Comparison of ENCODE assay signal across 28 cellular contexts in genomic region chr3:440826-441225, GRCh38.
"Had no signal": no experiment of that assay in that cellular context is flagged by ENCODE, and none has a peak within 500 bp of the region (broad histone marks: within the 10 kb centered on the region; RNA-seq: fewer than 3 reads in every experiment).

No MANE protein-coding gene starts in this region.

- H3K27ac Mint-ChIP-seq: nephron; neural progenitor cell; progenitor cell of endocrine pancreas; stimulated activated effector memory CD8-positive, alpha-beta T cell treated with anti-CD3 and anti-CD28 coated beads, Interleukin-12 subunit alpha, Interleukin-12 subunit beta, amount 100 ng/mL, for 72 hours; stimulated activated naive B cell treated with anti-CD40 and anti-IgM and Interleukin-4, amounts not matched to agents 10 μg/mL and 1 μg/mL and 100 μg/mL, for 72 hours; stimulated activated naive CD8-positive, alpha-beta T cell treated with anti-CD3 and anti-CD28 coated beads, Interleukin-15, Interleukin-2, amounts not matched to agents 100 ng/mL and 50 ng/mL, for 24 hours had no signal

- DNase-seq: occipital lobe; ovary; posterior cingulate gyrus; psoas muscle; right cardiac atrium; right lobe of liver; sigmoid colon; small intestine; stimulated activated CD4-positive, alpha-beta T cell treated with anti-CD3 and anti-CD28 coated beads, Interleukin-15, amount 100 ng/mL, for 24 hours; stimulated activated CD4-positive, alpha-beta T cell treated with anti-CD3 and anti-CD28 coated beads, Interleukin-2, amount 100 ng/mL, for 24 hours; stimulated activated CD4-positive, alpha-beta T cell treated with anti-CD3 and anti-CD28 coated beads, Interleukin-2, amount 100 ng/mL, for 48 hours; stimulated activated CD4-positive, alpha-beta T cell treated with anti-CD3 and anti-CD28 coated beads, Interleukin-4, amount 100 ng/mL, for 24 hours; stimulated activated naive B cell treated with anti-CD40 and anti-IgM and Interleukin-4, amounts not matched to agents 10 μg/mL and 1 μg/mL and 100 μg/mL, for 72 hours; stimulated activated naive CD4-positive, alpha-beta T cell treated with Interleukin-2 at 50 U/mL for 16 hours; stomach; thyroid gland; trophoblast cell; upper lobe of left lung had no signal

- FAIRE-seq: urothelium cell line had no signal

- H3K9me3 ChIP-seq: ovary, psoas muscle, right lobe of liver, thoracic aorta, thyroid gland, vagina had no signal

- H3K27ac ChIP-seq: neural progenitor cell, ovary, parathyroid adenoma, psoas muscle, right lobe of liver, sigmoid colon, stomach, thoracic aorta, thyroid gland, tibial nerve, upper lobe of left lung, vagina had no signal

- H3K9ac ChIP-seq: neural progenitor cell, parathyroid adenoma had no signal

- H3K4me1 Mint-ChIP-seq: nephron; neural progenitor cell; stimulated activated effector memory CD8-positive, alpha-beta T cell treated with anti-CD3 and anti-CD28 coated beads, Interleukin-12 subunit alpha, Interleukin-12 subunit beta, amount 100 ng/mL, for 72 hours; stimulated activated naive B cell treated with anti-CD40 and anti-IgM and Interleukin-4, amounts not matched to agents 10 μg/mL and 1 μg/mL and 100 μg/mL, for 72 hours had no signal

- H3K4me3 ChIP-seq: neural progenitor cell, ovary, psoas muscle, right lobe of liver, sigmoid colon, stomach, thoracic aorta, thyroid gland, tibial nerve, upper lobe of left lung, vagina had no signal

- H2AFZ ChIP-seq: neural progenitor cell, parathyroid adenoma had no signal

- H3K79me2 ChIP-seq: parathyroid adenoma had no signal

- H3K36me3 Mint-ChIP-seq: stimulated activated effector memory CD8-positive, alpha-beta T cell treated with anti-CD3 and anti-CD28 coated beads, Interleukin-12 subunit alpha, Interleukin-12 subunit beta, amount 100 ng/mL, for 72 hours; stimulated activated naive B cell treated with anti-CD40 and anti-IgM and Interleukin-4, amounts not matched to agents 10 μg/mL and 1 μg/mL and 100 μg/mL, for 72 hours had no signal

- H3K4me1 ChIP-seq: neural progenitor cell, parathyroid adenoma, psoas muscle, right lobe of liver, sigmoid colon, stomach, thyroid gland, tibial nerve, upper lobe of left lung, vagina had no signal

- H3K36me3 ChIP-seq: neural progenitor cell, ovary, right lobe of liver, sigmoid colon, stomach, thoracic aorta, thyroid gland, tibial nerve, upper lobe of left lung, vagina had no signal

- H3K4me2 ChIP-seq: neural progenitor cell had no signal

- H3K27me3 Mint-ChIP-seq: progenitor cell of endocrine pancreas; stimulated activated naive CD8-positive, alpha-beta T cell treated with anti-CD3 and anti-CD28 coated beads, Interleukin-15, Interleukin-2, amounts not matched to agents 100 ng/mL and 50 ng/mL, for 24 hours had no signal

- ATAC-seq: psoas muscle; right cardiac atrium; right lobe of liver; stimulated activated effector memory CD8-positive, alpha-beta T cell treated with anti-CD3 and anti-CD28 coated beads, Interleukin-12 subunit alpha, Interleukin-12 subunit beta, amount 100 ng/mL, for 72 hours; stimulated activated naive B cell treated with anti-CD40 and anti-IgM and Interleukin-4, amounts not matched to agents 10 μg/mL and 1 μg/mL and 100 μg/mL, for 72 hours had no signal

- H3K4me3 Mint-ChIP-seq: nephron; neural progenitor cell; stimulated activated effector memory CD8-positive, alpha-beta T cell treated with anti-CD3 and anti-CD28 coated beads, Interleukin-12 subunit alpha, Interleukin-12 subunit beta, amount 100 ng/mL, for 72 hours; stimulated activated naive B cell treated with anti-CD40 and anti-IgM and Interleukin-4, amounts not matched to agents 10 μg/mL and 1 μg/mL and 100 μg/mL, for 72 hours; stimulated activated naive CD8-positive, alpha-beta T cell treated with anti-CD3 and anti-CD28 coated beads, Interleukin-15, Interleukin-2, amounts not matched to agents 100 ng/mL and 50 ng/mL, for 24 hours had no signal

- H3K27me3 ChIP-seq: neural progenitor cell, ovary, right lobe of liver, sigmoid colon, stomach, thyroid gland, tibial nerve, upper lobe of left lung, vagina had no signal
